In genomic region chr16:88766975-88767374, GRCh38 we compare ENCODE assay signal across 14 cellular contexts. TPM values are rescaled to one million over a fixed set of nuclear protein-coding genes. Genes with fewer than 3 reads are reported as not detected.
A peak's percentile ranks its signal among the peaks of the same experiment; 100 is the strongest.
DNase-seq lines count a peak whose midpoint lies in the region; ATAC-seq and TF ChIP-seq lines count a peak whose summit lies in the region.
"Had no signal": no experiment of that assay in that cellular context is flagged by ENCODE, and none has a peak within 500 bp of the region (broad histone marks: within the 10 kb centered on the region; RNA-seq: fewer than 3 reads in every experiment).

No MANE protein-coding gene starts in this region.

- peak overlapping the region; percentile 58 for H3K27ac Mint-ChIP-seq in CD4-positive, alpha-beta T cell
- peak overlapping the region; percentile 25 for H3K27ac Mint-ChIP-seq in endothelial cell (ENCODE audit: unreplicated experiment)
- peak overlapping the region; percentile 90 for H3K27ac Mint-ChIP-seq in stimulated activated effector memory CD8-positive, alpha-beta T cell treated with anti-CD3 and anti-CD28 coated beads, Interleukin-12 subunit alpha, Interleukin-12 subunit beta, amount 100 ng/mL, for 72 hours

- WGBS in right cardiac atrium = 77% methylated on average over 11 of the region's 11 CpGs

- no peak for ATAC-seq in CD4-positive, alpha-beta T cell (ENCODE audit: poor library complexity)
- no peak for ATAC-seq in stimulated activated effector memory CD8-positive, alpha-beta T cell treated with anti-CD3 and anti-CD28 coated beads, Interleukin-12 subunit alpha, Interleukin-12 subunit beta, amount 100 ng/mL, for 72 hours
- ATAC-seq in right cardiac atrium (no peak), left lobe of liver (no peak)

- CTCF ChIA-PET in CD4-positive, alpha-beta T cell (lab: Charles Lee) = interaction anchor here (1.7 kb wide), 1 partner anchor 15 kb away, joined by 3 read pairs; no protein-coding TSS in a partner anchor

- H3K4me1 ChIP-seq in right cardiac atrium (ENCODE audit: control insufficient read depth, insufficient read depth, low read length) = peaks cover 19% of the 10 kb centered on the region

- TF ChIP-seq EP300 in Ishikawa (IDR thresholded peaks at IDR 0.05; ENCODE audit: borderline replicate concordance) = no peak

- H3K36me3 Mint-ChIP-seq in CD4-positive, alpha-beta T cell (ENCODE audit: low read depth) = no peaks in the 10 kb centered on the region
- H3K36me3 Mint-ChIP-seq in endothelial cell (ENCODE audit: low read depth, unreplicated experiment) = peaks cover 8% of the 10 kb centered on the region
- H3K36me3 Mint-ChIP-seq in stimulated activated effector memory CD8-positive, alpha-beta T cell treated with anti-CD3 and anti-CD28 coated beads, Interleukin-12 subunit alpha, Interleukin-12 subunit beta, amount 100 ng/mL, for 72 hours = peaks cover 42% of the 10 kb centered on the region
- H3K36me3 Mint-ChIP-seq: brain had no signal

- TF ChIP-seq RAD21 in Ishikawa (IDR thresholded peaks at IDR 0.05; ENCODE audit: low read depth) = no peak

- intact Hi-C loops in CD4-positive, alpha-beta T cell (cut with DNase I, micrococcal nuclease) = no loop called here
- intact Hi-C loops in right cardiac atrium (cut with DNase I) = no loop called here

- H3K27me3 ChIP-seq in CD4-positive, alpha-beta T cell (ENCODE audit: control insufficient read depth, insufficient read depth, low read length) = no peaks in the 10 kb centered on the region
- H3K27me3 ChIP-seq in right cardiac atrium (ENCODE audit: control insufficient read depth, insufficient read depth) = no peaks in the 10 kb centered on the region
- H3K27me3 ChIP-seq: suprapubic skin had no signal

- H3K27ac ChIP-seq in CD4-positive, alpha-beta T cell (ENCODE audit: low read depth, low read length) = no peak overlapping the region
- no peak overlapping the region for H3K27ac ChIP-seq in right cardiac atrium (ENCODE audit: low read length)

- H3K9me3 Mint-ChIP-seq in CD4-positive, alpha-beta T cell = no peaks in the 10 kb centered on the region
- H3K9me3 Mint-ChIP-seq in endothelial cell (ENCODE audit: unreplicated experiment) = no peaks in the 10 kb centered on the region
- no peaks in the 10 kb centered on the region for H3K9me3 Mint-ChIP-seq in stimulated activated effector memory CD8-positive, alpha-beta T cell treated with anti-CD3 and anti-CD28 coated beads, Interleukin-12 subunit alpha, Interleukin-12 subunit beta, amount 100 ng/mL, for 72 hours

- H3K4me3 ChIP-seq in right cardiac atrium (ENCODE audit: low read length) = no peak overlapping the region
- H3K4me3 ChIP-seq: suprapubic skin had no signal

- TF ChIP-seq CTCF in CD4-positive, alpha-beta T cell (IDR thresholded peaks at IDR 0.05) = no peak
- TF ChIP-seq CTCF in endothelial cell (IDR thresholded peaks at IDR 0.05; ENCODE audit: unreplicated experiment) = no peak

- H3K9me3 ChIP-seq in CD4-positive, alpha-beta T cell (ENCODE audit: control insufficient read depth, low read length) = no peaks in the 10 kb centered on the region
- H3K9me3 ChIP-seq in right cardiac atrium (ENCODE audit: control insufficient read depth, low read length) = no peaks in the 10 kb centered on the region
- H3K9me3 ChIP-seq: suprapubic skin had no signal

- H3K4me1 Mint-ChIP-seq in CD4-positive, alpha-beta T cell (ENCODE audit: low read depth) = peaks cover 15% of the 10 kb centered on the region
- H3K4me1 Mint-ChIP-seq in endothelial cell (ENCODE audit: unreplicated experiment) = peaks cover 29% of the 10 kb centered on the region
- H3K4me1 Mint-ChIP-seq in stimulated activated effector memory CD8-positive, alpha-beta T cell treated with anti-CD3 and anti-CD28 coated beads, Interleukin-12 subunit alpha, Interleukin-12 subunit beta, amount 100 ng/mL, for 72 hours = peaks cover 52% of the 10 kb centered on the region

- POLR2A ChIA-PET in CD4-positive, alpha-beta T cell (lab: Charles Lee) = interaction anchor here (1.1 kb wide), 1 partner anchor 29 kb away, joined by 4 read pairs; no protein-coding TSS in a partner anchor

- no peak overlapping the region for H3K4me3 Mint-ChIP-seq in CD4-positive, alpha-beta T cell
- peak overlapping the region; percentile 40 for H3K4me3 Mint-ChIP-seq in endothelial cell (ENCODE audit: unreplicated experiment)
- H3K4me3 Mint-ChIP-seq in stimulated activated effector memory CD8-positive, alpha-beta T cell treated with anti-CD3 and anti-CD28 coated beads, Interleukin-12 subunit alpha, Interleukin-12 subunit beta, amount 100 ng/mL, for 72 hours = peak overlapping the region; percentile 51
- H3K4me3 Mint-ChIP-seq: brain had no signal

- DNase-seq in CD4-positive, alpha-beta T cell = no peak
- DNase-seq in endothelial cell (ENCODE audit: low spot score) (no peak), nucleus accumbens (lab: John Stamatoyannopoulos, UW) (no peak), right cardiac atrium (no peak), left lobe of liver (ENCODE audit: low spot score) (no peak)
- DNase-seq in stimulated activated effector memory CD8-positive, alpha-beta T cell treated with anti-CD3 and anti-CD28 coated beads, Interleukin-12 subunit alpha, Interleukin-12 subunit beta, amount 100 ng/mL, for 72 hours (ENCODE audit: low spot score in 2 of 2) = no peak
- DNase-seq: activated gamma-delta T cell; effector CD8-positive, alpha-beta T cell; foreskin fibroblast; NCI-H1694; NCI-H524 treated with DMSO at 0.1 percent for 48 hours had no signal

- H3K27me3 Mint-ChIP-seq in CD4-positive, alpha-beta T cell = no peaks in the 10 kb centered on the region
- H3K27me3 Mint-ChIP-seq in endothelial cell (ENCODE audit: unreplicated experiment) = peaks cover 8% of the 10 kb centered on the region

TF ChIP-seq in Ishikawa, 13 proteins besides CTCF, POLR2A, EP300 and RAD21:
- no peak for TF ChIP-seq TCF12 (IDR thresholded peaks at IDR 0.05; ENCODE audit: low read depth)
- TF ChIP-seq ZBTB7A (IDR thresholded peaks at IDR 0.05; ENCODE audit: low read depth) = 0 out of 2 replicates have a peak, but pooled peaks have one; percentile 10

RNA-seq across cellular contexts. Expression of gene PIEZO1, which starts 18.0 kb away (rescaled TPM):
- 100 to 1,000 TPM; 142 to 146 TPM for total RNA-seq in CD4-positive, alpha-beta T cell
- total RNA-seq in endothelial cell (ENCODE audit: unreplicated experiment) = 428 TPM
- total RNA-seq in right cardiac atrium = 10 to 100 TPM; 21.7 to 45.6 (median 29.8) TPM
- 37.3 TPM for polyA plus RNA-seq in right cardiac atrium
- total RNA-seq in left lobe of liver = 67.8 TPM

RNA-seq across cellular contexts. Expression of gene CDT1, which starts 36.6 kb away (rescaled TPM):
- total RNA-seq in CD4-positive, alpha-beta T cell = 1 to 10 TPM in 1 of 2 experiments, under 1 TPM in 1; 0.47 to 1.0 TPM
- total RNA-seq in endothelial cell (ENCODE audit: unreplicated experiment) (16.2 TPM), right cardiac atrium (1 to 10 TPM in 2 of 4 donors, under 1 TPM in 2; 0.57 to 3.1 (median 1.1) TPM), left lobe of liver (0.50 TPM)
- polyA plus RNA-seq in right cardiac atrium = 0.27 TPM

RNA-seq across cellular contexts. Expression of gene APRT, which starts 44.8 kb away (rescaled TPM):
- total RNA-seq in CD4-positive, alpha-beta T cell = 100 to 1,000 TPM; 153 to 154 TPM
- 80.7 TPM for total RNA-seq in endothelial cell (ENCODE audit: unreplicated experiment)
- total RNA-seq in right cardiac atrium = 10 to 100 TPM; 40.8 to 65.8 (median 50.7) TPM
- polyA plus RNA-seq in right cardiac atrium = 82.0 TPM
- total RNA-seq in left lobe of liver = 68.9 TPM

Comparison
In these comparisons a context has a peak if more than half of its experiments do, and no peak if none do; other contexts are left out.
1. H3K27ac Mint-ChIP-seq: peak in every context shown above with its lines; median percentile 90 in stimulated activated effector memory CD8-positive, alpha-beta T cell treated with anti-CD3 and anti-CD28 coated beads, Interleukin-12 subunit alpha, Interleukin-12 subunit beta, amount 100 ng/mL, for 72 hours; 58 in CD4-positive, alpha-beta T cell; 25 in endothelial cell.